17 cellular contexts compared by ENCODE assay signal in genomic region chr5:179409806-179410205, GRCh38.
"Had no signal": no experiment of that assay in that cellular context is flagged by ENCODE, and none has a peak within 500 bp of the region (broad histone marks: within the 10 kb centered on the region; RNA-seq: fewer than 3 reads in every experiment).

No MANE protein-coding gene starts in this region.

- H3K4me1 ChIP-seq: prostate gland, stomach, uterus had no signal

- H3K27me3 ChIP-seq: tibial nerve, uterus had no signal

- H3K4me3 ChIP-seq: prostate gland, stomach, suprapubic skin, tibial nerve, uterus had no signal

- H3K36me3 ChIP-seq: prostate gland, stomach, suprapubic skin, tibial nerve, uterus had no signal

- H3K27ac ChIP-seq: prostate gland, stomach, suprapubic skin, tibial nerve, uterus had no signal

- ATAC-seq: activated T-cell treated with anti-CD3 and anti-CD28 coated beads, Interleukin-2, amount 50 U/mL, for 72 hours; left ventricle myocardium superior had no signal

- H3K9me3 ChIP-seq: prostate gland, stomach, suprapubic skin, tibial nerve, uterus had no signal

- DNase-seq: activated CD4-positive, alpha-beta T cell treated with anti-CD3 and anti-CD28 coated beads, Interleukin-2, amount 50 U/mL, for 4 hours; activated effector memory CD4-positive, alpha-beta T cell treated with anti-CD3 and anti-CD28 coated beads, Interleukin-2, amount 50 U/mL, for 16 hours; activated naive CD4-positive, alpha-beta T cell treated with anti-CD3 and anti-CD28 coated beads, Interleukin-2, amount 10 ng/mL, durations not matched to agents 7 days and 5 days; activated T-cell treated with anti-CD3 and anti-CD28 coated beads, Interleukin-2, amount 50 U/mL, for 72 hours; amygdala; cerebellar nuclear complex; foreskin fibroblast; immature natural killer cell; left ventricle myocardium superior; occipital lobe; right cardiac atrium; stomach; T1000; uterus had no signal
